ENCODE assay signal across 21 cellular contexts in genomic region chr1:167618789-167619188, GRCh38. TPM values are rescaled to one million over a fixed set of nuclear protein-coding genes. Genes with fewer than 3 reads are reported as not detected.
DNase-seq lines count a peak whose midpoint lies in the region; ATAC-seq, FAIRE-seq and TF ChIP-seq lines count a peak whose summit lies in the region.
"Had no signal": no experiment of that assay in that cellular context is flagged by ENCODE, and none has a peak within 500 bp of the region (broad histone marks: within the 10 kb centered on the region; RNA-seq: fewer than 3 reads in every experiment).

No MANE protein-coding gene starts in this region.

- no peak overlapping the region for H3K4me3 ChIP-seq in naive thymus-derived CD4-positive, alpha-beta T cell (ENCODE audit: low read length)
- H3K4me3 ChIP-seq: lower lobe of right lung, uterus had no signal

- TF ChIP-seq POLR2A in GM12892 (IDR thresholded peaks at IDR 0.05; ENCODE audit: low read depth, low read length), result no peak

- POLR2A ChIA-PET in activated CD8-positive, alpha-beta T cell treated with anti-CD3 and anti-CD28 coated beads, Interleukin-2, amount 10 ng/mL, durations not matched to agents 7 days and 5 days (lab: Charles Lee), result interaction anchor here (0.9 to 3.6 kb wide), 3 partner anchors 10 to 18 kb away, joined by 4 to 47 read pairs (median 26); partner anchors contain the start of gene RCSD1
- POLR2A ChIA-PET in naive thymus-derived CD4-positive, alpha-beta T cell (lab: Charles Lee), result interaction anchor here (6.3 to 7.7 kb wide), 2 partner anchors 13 to 16 kb away, joined by 51 to 254 read pairs; partner anchors contain the start of gene RCSD1

- H3K4me1 ChIP-seq in naive thymus-derived CD4-positive, alpha-beta T cell (ENCODE audit: control insufficient read depth in 2 of 2, insufficient read depth in 2 of 2, low read length in 2 of 2), result peaks cover 16 to 39% of the 10 kb centered on the region in 2 donors
- H3K4me1 ChIP-seq: uterus had no signal

- intact Hi-C loops in naive thymus-derived CD4-positive, alpha-beta T cell (cut with micrococcal nuclease), result loop anchor here in 1 of 2 donors (2.0 kb wide), 1 partner anchor 18 kb away; no protein-coding TSS in a partner anchor

- no peaks in the 10 kb centered on the region for H3K27me3 Mint-ChIP-seq in T-helper 2 cell treated with Interferon-gamma antibody and Interleukin-4, amounts not matched to agents 5 μg/mL and 100 μg/mL, for 36 hours (ENCODE audit: low read depth)
- H3K27me3 Mint-ChIP-seq in activated CD8-positive, alpha-beta T cell treated with anti-CD3 and anti-CD28 coated beads, Interleukin-2, amount 10 ng/mL, durations not matched to agents 7 days and 5 days (ENCODE audit: low read depth), result no peaks in the 10 kb centered on the region
- no peaks in the 10 kb centered on the region for H3K27me3 Mint-ChIP-seq in naive thymus-derived CD4-positive, alpha-beta T cell

- peak overlapping the region; percentile 18 for H3K4me3 Mint-ChIP-seq in T-helper 2 cell treated with Interferon-gamma antibody and Interleukin-4, amounts not matched to agents 5 μg/mL and 100 μg/mL, for 36 hours
- no peak overlapping the region for H3K4me3 Mint-ChIP-seq in activated CD8-positive, alpha-beta T cell treated with anti-CD3 and anti-CD28 coated beads, Interleukin-2, amount 10 ng/mL, durations not matched to agents 7 days and 5 days
- H3K4me3 Mint-ChIP-seq in naive thymus-derived CD4-positive, alpha-beta T cell, result peak overlapping the region in 9 of 10 donors; percentile 26 to 79 (median 75)

- H3K9me3 ChIP-seq in naive thymus-derived CD4-positive, alpha-beta T cell (ENCODE audit: control insufficient read depth in 2 of 3, low read length in 3 of 3), result no peaks in the 10 kb centered on the region

- ATAC-seq in activated CD8-positive, alpha-beta T cell treated with anti-CD3 and anti-CD28 coated beads, Interleukin-2, amount 10 ng/mL, durations not matched to agents 7 days and 5 days, result no peak
- ATAC-seq in naive thymus-derived CD4-positive, alpha-beta T cell, result no peak
- no peak for ATAC-seq in GM21447 (IDR thresholded peaks at IDR 0.05; ENCODE audit: unreplicated experiment)
- ATAC-seq: foreskin keratinocyte, lower lobe of right lung, PC-3, right cardiac atrium, SK-N-SH treated with all-trans-retinoic acid at 6 μM for 48 hours had no signal

- peaks cover 14% of the 10 kb centered on the region for H3K36me3 Mint-ChIP-seq in T-helper 2 cell treated with Interferon-gamma antibody and Interleukin-4, amounts not matched to agents 5 μg/mL and 100 μg/mL, for 36 hours (ENCODE audit: low read depth)
- H3K36me3 Mint-ChIP-seq in activated CD8-positive, alpha-beta T cell treated with anti-CD3 and anti-CD28 coated beads, Interleukin-2, amount 10 ng/mL, durations not matched to agents 7 days and 5 days (ENCODE audit: low read depth), result peaks cover 16% of the 10 kb centered on the region
- peaks cover 0 to 28% (median 0%) of the 10 kb centered on the region in 5 donors for H3K36me3 Mint-ChIP-seq in naive thymus-derived CD4-positive, alpha-beta T cell

- peaks cover 58% of the 10 kb centered on the region for H3K4me1 Mint-ChIP-seq in T-helper 2 cell treated with Interferon-gamma antibody and Interleukin-4, amounts not matched to agents 5 μg/mL and 100 μg/mL, for 36 hours (ENCODE audit: low read depth)
- H3K4me1 Mint-ChIP-seq in activated CD8-positive, alpha-beta T cell treated with anti-CD3 and anti-CD28 coated beads, Interleukin-2, amount 10 ng/mL, durations not matched to agents 7 days and 5 days (ENCODE audit: low read depth), result peaks cover 62% of the 10 kb centered on the region
- H3K4me1 Mint-ChIP-seq in naive thymus-derived CD4-positive, alpha-beta T cell, result peaks cover 57 to 85% (median 74%) of the 10 kb centered on the region in 7 donors

- H3K27ac ChIP-seq in naive thymus-derived CD4-positive, alpha-beta T cell (ENCODE audit: low read depth, low read length), result peak overlapping the region; percentile 66
- H3K27ac ChIP-seq: foreskin keratinocyte, uterus had no signal

- DNase-seq in T-helper 2 cell treated with Interferon-gamma antibody and Interleukin-4, amounts not matched to agents 5 μg/mL and 100 μg/mL, for 36 hours (ENCODE audit: low spot score), result no peak
- DNase-seq in T-helper 2 cell, result no peak
- DNase-seq in GM12892 (ENCODE audit: insufficient read length), result no peak
- no peak for DNase-seq in activated CD8-positive, alpha-beta T cell treated with anti-CD3 and anti-CD28 coated beads, Interleukin-2, amount 10 ng/mL, durations not matched to agents 7 days and 5 days
- DNase-seq in naive thymus-derived CD4-positive, alpha-beta T cell, result no peak
- DNase-seq in NCI-H524 treated with DMSO at 0.1 percent for 48 hours (lab: John Stamatoyannopoulos, UW), result no peak
- no peak for DNase-seq in NCI-H1092 (lab: John Stamatoyannopoulos, UW)
- DNase-seq: activated CD4-positive, CD25-positive, alpha-beta regulatory T cell; activated effector memory CD4-positive, alpha-beta T cell treated with Interleukin-2 at 50 U/mL for 16 hours; foreskin keratinocyte; lower lobe of right lung; NCI-H1105; NCI-H2227 treated with DMSO at 0.1 percent for 48 hours; PC-3; right cardiac atrium; stimulated activated CD4-positive, alpha-beta T cell treated with anti-CD3 and anti-CD28 coated beads, Interleukin-4, amount 100 ng/mL, for 1 hour; uterus had no signal

- peaks cover 13% of the 10 kb centered on the region for H3K9me3 Mint-ChIP-seq in T-helper 2 cell treated with Interferon-gamma antibody and Interleukin-4, amounts not matched to agents 5 μg/mL and 100 μg/mL, for 36 hours
- peaks cover 10% of the 10 kb centered on the region for H3K9me3 Mint-ChIP-seq in activated CD8-positive, alpha-beta T cell treated with anti-CD3 and anti-CD28 coated beads, Interleukin-2, amount 10 ng/mL, durations not matched to agents 7 days and 5 days (ENCODE audit: insufficient read depth)
- peaks cover 0 to 7% (median 0%) of the 10 kb centered on the region in 11 donors for H3K9me3 Mint-ChIP-seq in naive thymus-derived CD4-positive, alpha-beta T cell

- no peaks in the 10 kb centered on the region for H3K27me3 ChIP-seq in naive thymus-derived CD4-positive, alpha-beta T cell (ENCODE audit: control insufficient read depth in 2 of 2, insufficient read depth in 2 of 2, low read length in 2 of 2)
- H3K27me3 ChIP-seq: foreskin keratinocyte, uterus had no signal

- CTCF ChIA-PET in activated CD8-positive, alpha-beta T cell treated with anti-CD3 and anti-CD28 coated beads, Interleukin-2, amount 10 ng/mL, durations not matched to agents 7 days and 5 days (lab: Charles Lee), result interaction anchor here (1.0 to 5.2 kb wide), 4 partner anchors 9 to 19 kb away, joined by 3 to 57 read pairs (median 3); no protein-coding TSS in a partner anchor
- CTCF ChIA-PET in naive thymus-derived CD4-positive, alpha-beta T cell (lab: Charles Lee), result interaction anchor here (0.6 to 6.3 kb wide), 8 partner anchors 8 to 91 kb away, joined by 3 to 47 read pairs (median 4); no protein-coding TSS in a partner anchor

- peak; percentile 50 for FAIRE-seq in GM12892 (lab: Jason Lieb, UNC)
- FAIRE-seq: A204.1, D721Med had no signal

- H3K36me3 ChIP-seq in naive thymus-derived CD4-positive, alpha-beta T cell (ENCODE audit: control insufficient read depth in 2 of 3, insufficient read depth in 3 of 3, low read length in 3 of 3), result no peaks in the 10 kb centered on the region
- H3K36me3 ChIP-seq: lower lobe of right lung, uterus had no signal

- H3K27ac Mint-ChIP-seq in T-helper 2 cell treated with Interferon-gamma antibody and Interleukin-4, amounts not matched to agents 5 μg/mL and 100 μg/mL, for 36 hours, result peak overlapping the region; percentile 90
- H3K27ac Mint-ChIP-seq in activated CD8-positive, alpha-beta T cell treated with anti-CD3 and anti-CD28 coated beads, Interleukin-2, amount 10 ng/mL, durations not matched to agents 7 days and 5 days, result peak overlapping the region; percentile 95
- peak overlapping the region; percentile 83 to 96 (median 90) for H3K27ac Mint-ChIP-seq in naive thymus-derived CD4-positive, alpha-beta T cell

RNA-seq across cellular contexts. Expression of gene RCSD1, which starts 11.2 kb away (rescaled TPM):
- 68.5 TPM for polyA plus RNA-seq in GM12892 (2012; ENCODE audit: missing spikeins)
- 100 to 1,000 TPM; 143 to 145 TPM for total RNA-seq in activated CD8-positive, alpha-beta T cell treated with anti-CD3 and anti-CD28 coated beads, Interleukin-2, amount 10 ng/mL, durations not matched to agents 7 days and 5 days
- total RNA-seq in naive thymus-derived CD4-positive, alpha-beta T cell, result 100 to 1,000 TPM in 4 of 5 experiments, 10 to 100 TPM in 1; 75.0 to 153 (median 140) TPM
- 100 to 1,000 TPM in 1 of 2 donors, 10 to 100 TPM in 1; 94.7 to 135 TPM for polyA plus RNA-seq in naive thymus-derived CD4-positive, alpha-beta T cell
- total RNA-seq: PC-3 had no signal
